ENCODE assay signal across 8 cellular contexts in genomic region chrX:41921492-41922124, GRCh38. TPM values are rescaled to one million over a fixed set of nuclear protein-coding genes. Genes with fewer than 3 reads are reported as not detected.
A peak's percentile ranks its signal among the peaks of the same experiment; 100 is the strongest.
DNase-seq lines count a peak whose midpoint lies in the region; ATAC-seq and TF ChIP-seq lines count a peak whose summit lies in the region.

No MANE protein-coding gene starts in this region.

- ATAC-seq in T-cell (replicated peaks in 1 of 4): no peak
- ATAC-seq in GM21515 (IDR thresholded peaks at IDR 0.05; ENCODE audit: unreplicated experiment): no peak

- H3K36me3 ChIP-seq in BJ (ENCODE audit: control insufficient read depth, insufficient read depth, low read length) (no peaks in the 10 kb centered on the region), skeletal muscle satellite cell (ENCODE audit: insufficient read depth, low read length) (no peaks in the 10 kb centered on the region)

- POLR2A ChIA-PET in BJ (lab: Charles Lee) (no interaction called here), T-cell (lab: Charles Lee) (interaction anchor here in 1 of 2 donors (0.5 kb wide), 1 partner anchor 962 kb away, joined by 3 read pairs; no protein-coding TSS in a partner anchor)

- peak overlapping the region; percentile 88 to 92 for H3K27ac Mint-ChIP-seq in T-cell

- no peaks in the 10 kb centered on the region for H3K9me3 Mint-ChIP-seq in T-cell

- peak overlapping the region; percentile 90 to 96 (median 90) for H3K4me3 Mint-ChIP-seq in T-cell

- H3K27me3 ChIP-seq in BJ (ENCODE audit: control insufficient read depth, insufficient read depth, low read length): no peaks in the 10 kb centered on the region
- H3K27me3 ChIP-seq in skeletal muscle satellite cell (ENCODE audit: control insufficient read depth, insufficient read depth, low read length): no peaks in the 10 kb centered on the region

- H3K9me3 ChIP-seq in skeletal muscle satellite cell (replicated peaks; ENCODE audit: low read length): no peaks in the 10 kb centered on the region

- CTCF ChIA-PET in BJ (lab: Yijun Ruan, JAX) (interaction anchor here (1.4 kb wide), 1 partner anchor 124 kb away, joined by 4 read pairs; no protein-coding TSS in a partner anchor), T-cell (lab: Charles Lee) (interaction anchor here in 1 of 2 donors (0.6 kb wide), 2 partner anchors 12 to 1301 kb away, joined by 3 to 4 read pairs; no protein-coding TSS in a partner anchor)

- peaks cover 37 to 49% (median 44%) of the 10 kb centered on the region in 3 donors for H3K4me1 Mint-ChIP-seq in T-cell

- H3K9ac ChIP-seq in skeletal muscle satellite cell (ENCODE audit: low read depth, low read length): peak overlapping the region; percentile 76

- H3K4me1 ChIP-seq in skeletal muscle satellite cell (ENCODE audit: control insufficient read depth, insufficient read depth, low read length): no peaks in the 10 kb centered on the region

- DNase-seq in BJ (ENCODE audit: low read depth) (no peak), HCEC 1CT (peak; percentile 17), T-cell (no peak), foreskin fibroblast (peak; percentile 32 to 63), GM10266 (ENCODE audit: extremely low spot score) (no peak)
- no peak for DNase-seq in activated CD4-positive, alpha-beta T cell treated with anti-CD3 and anti-CD28 coated beads for 1 hour

- no peak for TF ChIP-seq CTCF in BJ (IDR thresholded peaks at IDR 0.05; ENCODE audit: insufficient read depth, low read depth, low read length)
- no peak for TF ChIP-seq CTCF in foreskin fibroblast (IDR thresholded peaks at IDR 0.05; ENCODE audit: low read depth, low read length)
- no peak for TF ChIP-seq CTCF in GM10266 (IDR thresholded peaks at IDR 0.05; ENCODE audit: control insufficient read depth, insufficient read depth, low read depth, missing control alignments)

- peaks cover 0 to 5% of the 10 kb centered on the region in 2 donors for H3K27me3 Mint-ChIP-seq in T-cell

- no peaks in the 10 kb centered on the region for H3K36me3 Mint-ChIP-seq in T-cell

- peak overlapping the region; percentile 80 for H3K4me2 ChIP-seq in skeletal muscle satellite cell (ENCODE audit: low read length)

- H3K4me3 ChIP-seq in BJ (ENCODE audit: low read depth, low read length) (peak overlapping the region; percentile 72), foreskin fibroblast (ENCODE audit: low read depth in 1 of 2, low read length in 2 of 2) (peak overlapping the region; percentile 74 to 84), skeletal muscle satellite cell (ENCODE audit: low read length) (peak overlapping the region; percentile 84)

RNA-seq across cellular contexts. Expression of gene CASK, which starts 1.7 kb away (rescaled TPM):
- 12.3 and 22.0 TPM in 2 replicates for polyA plus RNA-seq in BJ (2011; rRNA removed)
- 16.5 and 18.1 TPM in 2 replicates for polyA minus RNA-seq in BJ (2011; rRNA and poly(A)+ RNA removed)
- 10 to 100 TPM; 52.6 to 81.6 (median 67.5) TPM for total RNA-seq in T-cell
- total RNA-seq in skeletal muscle satellite cell (2012; rRNA removed): 24.7 and 30.7 TPM in 2 replicates

Comparison
In these comparisons a context has a peak if more than half of its experiments do, and no peak if none do; other contexts are left out.
1. DNase-seq: peak in HCEC 1CT (single experiment) and foreskin fibroblast (2 of 2); none in BJ (single experiment), T-cell (0 of 34), GM10266 (single experiment) and activated CD4-positive, alpha-beta T cell treated with anti-CD3 and anti-CD28 coated beads for 1 hour (single experiment).
2. Peak in every context shown above with its lines, with median percentiles within 50 percentile points of each other: H3K4me3 ChIP-seq.